In the genomic region with DNA sequence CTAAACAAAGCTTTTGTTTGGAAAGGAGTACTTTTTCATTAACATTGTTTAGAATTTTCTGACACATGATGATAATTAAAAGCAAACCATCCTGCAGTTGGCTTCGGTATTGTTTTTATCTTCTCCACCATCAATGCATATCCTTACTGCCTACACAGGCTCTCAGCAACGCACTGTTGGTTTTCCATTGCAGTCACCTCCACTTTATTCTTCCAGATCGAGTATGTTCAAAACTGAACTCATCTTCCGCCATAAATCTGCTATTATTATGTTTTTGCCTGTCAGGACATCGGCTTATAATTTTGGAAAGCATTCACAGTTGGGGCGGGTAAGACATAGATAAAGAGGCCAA, we compare ENCODE assay signal across 8 cellular contexts. TPM values are rescaled to one million over a fixed set of nuclear protein-coding genes. Genes with fewer than 3 reads are reported as not detected.
DNase-seq lines count a peak whose midpoint lies in the region; TF ChIP-seq lines count a peak whose summit lies in the region.

No MANE protein-coding gene starts in this region.

- CTCF ChIA-PET in BJ (lab: Yijun Ruan, JAX): no interaction called here

- no peaks in the 10 kb centered on the region for H3K9me3 Mint-ChIP-seq in IgD-negative memory B cell

- H3K9me3 ChIP-seq in breast epithelium (no peaks in the 10 kb centered on the region), muscle layer of duodenum (ENCODE audit: control insufficient read depth in 1 of 2, low read length in 2 of 2) (no peaks in the 10 kb centered on the region)

- H3K27ac Mint-ChIP-seq in IgD-negative memory B cell: peak overlapping the region; percentile 86 to 96 (median 93)

- H3K27ac ChIP-seq in breast epithelium: peak overlapping the region; percentile 94 to 95
- H3K27ac ChIP-seq in muscle layer of duodenum (ENCODE audit: low read length): peak overlapping the region; percentile 96

- TF ChIP-seq POLR2A in breast epithelium (IDR thresholded peaks at IDR 0.05): no peak

- no peaks in the 10 kb centered on the region for H3K36me3 ChIP-seq in BJ (ENCODE audit: control insufficient read depth, insufficient read depth, low read length)
- H3K36me3 ChIP-seq in breast epithelium: no peaks in the 10 kb centered on the region
- H3K36me3 ChIP-seq in muscle layer of duodenum (ENCODE audit: control insufficient read depth in 1 of 2, insufficient read depth in 2 of 2, low read length in 2 of 2): peaks cover 0 to 6% of the 10 kb centered on the region in 2 donors

- H3K4me1 Mint-ChIP-seq in IgD-negative memory B cell: peaks cover 14 to 18% (median 18%) of the 10 kb centered on the region in 3 donors

- POLR2A ChIA-PET in BJ (lab: Charles Lee): interaction anchor here (0.6 to 1.0 kb wide), 4 partner anchors 9 to 1416 kb away, joined by 3 to 13 read pairs (median 4); no protein-coding TSS in a partner anchor

- DNase-seq in BJ (ENCODE audit: low read depth) (no peak), breast epithelium (ENCODE audit: low spot score in 2 of 2) (no peak), MV-4-11 (lab: John Stamatoyannopoulos, UW) (no peak), RPMI8226 (no peak), globus pallidus (ENCODE audit: low spot score) (no peak), NCI-H2107 (lab: John Stamatoyannopoulos, UW) (no peak)

- TF ChIP-seq CTCF in BJ (IDR thresholded peaks at IDR 0.05; ENCODE audit: insufficient read depth, low read depth, low read length) (no peak), breast epithelium (IDR thresholded peaks at IDR 0.05) (no peak)

- peak overlapping the region; percentile 85 to 96 (median 92) for H3K4me3 Mint-ChIP-seq in IgD-negative memory B cell

- H3K4me3 ChIP-seq in BJ (ENCODE audit: low read depth, low read length) (peak overlapping the region; percentile 94), breast epithelium (peak overlapping the region; percentile 77 to 99 (median 88)), muscle layer of duodenum (ENCODE audit: low read depth in 1 of 2, low read length in 2 of 2) (peak overlapping the region; percentile 89 to 96)

- peaks cover 0 to 3% of the 10 kb centered on the region in 2 donors for H3K4me1 ChIP-seq in breast epithelium
- H3K4me1 ChIP-seq in muscle layer of duodenum (ENCODE audit: control insufficient read depth in 1 of 2, insufficient read depth in 2 of 2, low read length in 2 of 2): peaks cover 5 to 32% of the 10 kb centered on the region in 2 donors

- intact Hi-C loops in breast epithelium (cut with DNase I; ENCODE audit: low total_unique reads): no loop called here

- H3K27me3 ChIP-seq in BJ (ENCODE audit: control insufficient read depth, insufficient read depth, low read length): no peaks in the 10 kb centered on the region
- no peaks in the 10 kb centered on the region for H3K27me3 ChIP-seq in breast epithelium
- H3K27me3 ChIP-seq in muscle layer of duodenum (ENCODE audit: low read depth, low read length): no peaks in the 10 kb centered on the region

- H3K27me3 Mint-ChIP-seq in IgD-negative memory B cell: no peaks in the 10 kb centered on the region

- no peaks in the 10 kb centered on the region for H3K36me3 Mint-ChIP-seq in IgD-negative memory B cell

RNA-seq across cellular contexts. Expression of a gene that starts 0.6 kb away (rescaled TPM):
- polyA plus RNA-seq in BJ (2011; rRNA removed) (12.0 and 16.6 TPM in 2 replicates), IgD-negative memory B cell (11.7 TPM)
- polyA minus RNA-seq in BJ (2011; rRNA and poly(A)+ RNA removed): 44.9 and 67.1 TPM in 2 replicates
- total RNA-seq in breast epithelium: 10 to 100 TPM; 40.3 to 50.9 (median 40.5) TPM
